In genomic region chr4:82753725-82754410, GRCh38 we compare ENCODE assay signal across 14 cellular contexts. TPM values are rescaled to one million over a fixed set of nuclear protein-coding genes. Genes with fewer than 3 reads are reported as not detected.
DNase-seq lines count a peak whose midpoint lies in the region; ATAC-seq, FAIRE-seq and TF ChIP-seq lines count a peak whose summit lies in the region.
"Had no signal": no experiment of that assay in that cellular context is flagged by ENCODE, and none has a peak within 500 bp of the region (broad histone marks: within the 10 kb centered on the region; RNA-seq: fewer than 3 reads in every experiment).

No MANE protein-coding gene starts in this region.

- ATAC-seq in IMR-90 (ENCODE audit: low read depth) (peak; percentile 69), right cardiac atrium (peak; percentile 80 to 91), GM19023 (IDR thresholded peaks at IDR 0.05; ENCODE audit: unreplicated experiment) (no peak), sciatic nerve (no peak)
- ATAC-seq: activated CD4-positive, CD25-positive, alpha-beta regulatory T cell treated with anti-CD3 and anti-CD28 coated beads, Interleukin-2, amount 50 U/mL, for 24 hours; K562 had no signal

- TF ChIP-seq RAD21 in IMR-90 (IDR thresholded peaks at IDR 0.05; ENCODE audit: low read length): no peak

- no CpG with 5 or more reads among the region's 8 CpGs for WGBS in IMR-90 (ENCODE audit: extremely low coverage in 2 of 2, insufficient read length in 1 of 2), 2 experiments
- WGBS in right cardiac atrium: 36% methylated on average over 8 of the region's 8 CpGs

- no TSS peak for BruUV-seq in IMR-90 (replicated peaks; lab: Mats Ljungman, UMichigan)

- dilution Hi-C loops in IMR-90 (cut with HindIII; ENCODE audit: low sequenced_read_pairs, unreplicated experiment): no loop called here

- H2AK9ac ChIP-seq in IMR-90 (replicated peaks; ENCODE audit: low read depth, low read length, poor library complexity): no peak overlapping the region

- no peak overlapping the region for H2BK120ac ChIP-seq in IMR-90 (ENCODE audit: low read depth, low read length)

- H3K27me3 ChIP-seq in IMR-90 (ENCODE audit: control insufficient read depth, insufficient read depth, low read length) (no peaks in the 10 kb centered on the region), bronchial epithelial cell (ENCODE audit: control insufficient read depth, insufficient read depth, low read length) (no peaks in the 10 kb centered on the region), right cardiac atrium (ENCODE audit: control insufficient read depth, insufficient read depth) (no peaks in the 10 kb centered on the region)

- no peak overlapping the region for H4K5ac ChIP-seq in IMR-90 (ENCODE audit: low read depth, low read length)

- H2BK20ac ChIP-seq in IMR-90 (ENCODE audit: low read depth, low read length): no peak overlapping the region

- no peak overlapping the region for H2AK5ac ChIP-seq in IMR-90 (ENCODE audit: low read depth, low read length)

- no peak overlapping the region for H2BK5ac ChIP-seq in IMR-90 (ENCODE audit: low read depth, low read length, poor library complexity, severe bottlenecking)

- no peak overlapping the region for H3K27ac ChIP-seq in IMR-90 (ENCODE audit: insufficient read depth, low read length)
- peak overlapping the region; percentile 56 for H3K27ac ChIP-seq in right cardiac atrium (ENCODE audit: low read length)
- H3K27ac ChIP-seq in substantia nigra (ENCODE audit: low read depth, low read length, poor library complexity, severe bottlenecking): peak overlapping the region; percentile 51

- no peak overlapping the region for H3K18ac ChIP-seq in IMR-90 (ENCODE audit: low read depth, low read length)

- no peak overlapping the region for H3K23ac ChIP-seq in IMR-90 (ENCODE audit: low read depth, low read length)

- no peaks in the 10 kb centered on the region for H3K36me3 ChIP-seq in IMR-90 (ENCODE audit: control insufficient read depth, insufficient read depth, low read length)
- no peaks in the 10 kb centered on the region for H3K36me3 ChIP-seq in bronchial epithelial cell (ENCODE audit: control insufficient read depth, insufficient read depth, low read length)
- H3K36me3 ChIP-seq: HAP-1 had no signal

- H3K9me1 ChIP-seq in IMR-90 (ENCODE audit: insufficient read depth, low read length): no peaks in the 10 kb centered on the region

- no peak overlapping the region for H3K9ac ChIP-seq in IMR-90 (ENCODE audit: low read depth, low read length)

- 0 out of 2 replicates have a peak overlapping the region, but pooled peaks have one; percentile 6 for H3K14ac ChIP-seq in IMR-90 (replicated peaks; ENCODE audit: low read depth, low read length)

- no peak for FAIRE-seq in bronchial epithelial cell (lab: Jason Lieb, UNC)
- FAIRE-seq: K562 had no signal

- DNase-seq in IMR-90: peak; percentile 28
- peak; percentile 83 for DNase-seq in bronchial epithelial cell (ENCODE audit: low read depth)
- peak; percentile 78 to 80 (median 80) for DNase-seq in right cardiac atrium
- peak in 1 of 49 donors; percentile 15 for DNase-seq in substantia nigra (lab: John Stamatoyannopoulos, UW)
- DNase-seq in NCI-H1092 (lab: John Stamatoyannopoulos, UW): no peak
- DNase-seq in erythroblast (lab: John Stamatoyannopoulos, UW): no peak
- DNase-seq in sciatic nerve (ENCODE audit: low spot score): no peak
- DNase-seq: CD4-positive, alpha-beta T cell; dermis blood vessel endothelial cell; stimulated activated naive CD4-positive, alpha-beta T cell treated with Interleukin-2 at 50 U/mL for 16 hours had no signal

- in situ Hi-C loops in IMR-90 (cut with MboI; ENCODE audit: low sequenced_read_pairs): no loop called here

- no peak overlapping the region for H2BK15ac ChIP-seq in IMR-90 (ENCODE audit: low read depth, low read length)

- H2AFZ ChIP-seq in IMR-90 (replicated peaks; ENCODE audit: low read length, poor library complexity): peak overlapping the region; percentile 4

- intact Hi-C loops in IMR-90 (cut with micrococcal nuclease): no loop called here
- intact Hi-C loops in right cardiac atrium (cut with DNase I): no loop called here
- intact Hi-C loops in sciatic nerve (cut with DNase I): no loop called here

- H4K8ac ChIP-seq in IMR-90 (ENCODE audit: low read depth in 2 of 2, low read length in 2 of 2): no peak overlapping the region

- TF ChIP-seq POLR2A in IMR-90 (IDR thresholded peaks at IDR 0.05; ENCODE audit: low read depth, low read length) (no peak), erythroblast (IDR thresholded peaks at IDR 0.05; ENCODE audit: low read length) (no peak)

- peaks cover 3 to 11% of the 10 kb centered on the region in 2 experiments; a peak in 2 of 4 replicates for H3K79me1 ChIP-seq in IMR-90 (ENCODE audit: low read depth in 1 of 2, low read length in 2 of 2)

- no peaks in the 10 kb centered on the region; the same call in 1 of the 2 replicates for H4K20me1 ChIP-seq in IMR-90 (ENCODE audit: insufficient read depth, low read length)

- H4K91ac ChIP-seq in IMR-90 (ENCODE audit: insufficient read depth, low read depth, low read length): no peak overlapping the region

- no peak overlapping the region for H3K4me3 ChIP-seq in IMR-90 (ENCODE audit: insufficient read depth, low read depth, low read length)
- H3K4me3 ChIP-seq in bronchial epithelial cell (ENCODE audit: low read depth, low read length): no peak overlapping the region
- H3K4me3 ChIP-seq in right cardiac atrium (ENCODE audit: low read length): no peak overlapping the region
- H3K4me3 ChIP-seq: HAP-1, K562 had no signal

- H3K4me2 ChIP-seq in IMR-90 (ENCODE audit: low read depth, low read length): peak overlapping the region; percentile 61

- CTCF ChIA-PET in IMR-90 (lab: Yijun Ruan, JAX): interaction anchor here (0.5 to 1.0 kb wide), 2 partner anchors 11 to 237 kb away, joined by 4 to 5 read pairs; no protein-coding TSS in a partner anchor

- no peak for TF ChIP-seq CTCF in IMR-90 (conservative IDR thresholded peaks at IDR 0.05; ENCODE audit: low read depth, low read length)
- no peak for TF ChIP-seq CTCF in bronchial epithelial cell (IDR thresholded peaks at IDR 0.05; ENCODE audit: insufficient read depth, low read length, severe bottlenecking)

- POLR2A ChIA-PET in IMR-90 (lab: Charles Lee; ENCODE audit: unreplicated experiment): no interaction called here

- H3K4ac ChIP-seq in IMR-90 (ENCODE audit: low read depth, low read length): no peak overlapping the region

- H3K4me1 ChIP-seq in IMR-90 (ENCODE audit: control insufficient read depth, insufficient read depth, low read length): peaks cover 5% of the 10 kb centered on the region
- H3K4me1 ChIP-seq in right cardiac atrium (ENCODE audit: control insufficient read depth, insufficient read depth, low read length): peaks cover 4% of the 10 kb centered on the region

- H3K56ac ChIP-seq in IMR-90 (ENCODE audit: extremely low read depth, insufficient read depth, low read length): no peak overlapping the region

- no peaks in the 10 kb centered on the region for H3K9me3 ChIP-seq in IMR-90 (ENCODE audit: control insufficient read depth, insufficient read depth, low read length)
- H3K9me3 ChIP-seq in right cardiac atrium (ENCODE audit: control insufficient read depth, low read length): no peaks in the 10 kb centered on the region
- H3K9me3 ChIP-seq: HAP-1 had no signal

TF ChIP-seq in IMR-90, 13 proteins besides CTCF, POLR2A, EP300 and RAD21:
- TF ChIP-seq CEBPB (IDR thresholded peaks at IDR 0.05; ENCODE audit: low read depth, low read length): no peak
- TF ChIP-seq NFE2L2 (IDR thresholded peaks at IDR 0.05; ENCODE audit: low read depth, low read length): no peak
- no peak for TF ChIP-seq ELK1 (IDR thresholded peaks at IDR 0.05; ENCODE audit: borderline replicate concordance, low read depth, low read length)
- TF ChIP-seq FOS (IDR thresholded peaks at IDR 0.05; ENCODE audit: low read depth, low read length): no peak
- TF ChIP-seq MAFK (IDR thresholded peaks at IDR 0.05; ENCODE audit: low read depth, low read length): no peak
- TF ChIP-seq RFX5 (IDR thresholded peaks at IDR 0.05; ENCODE audit: low read depth, low read length): no peak
- no peak for TF ChIP-seq MXI1 (IDR thresholded peaks at IDR 0.05; ENCODE audit: borderline replicate concordance, low read depth, low read length)
- TF ChIP-seq, protein P1, sequence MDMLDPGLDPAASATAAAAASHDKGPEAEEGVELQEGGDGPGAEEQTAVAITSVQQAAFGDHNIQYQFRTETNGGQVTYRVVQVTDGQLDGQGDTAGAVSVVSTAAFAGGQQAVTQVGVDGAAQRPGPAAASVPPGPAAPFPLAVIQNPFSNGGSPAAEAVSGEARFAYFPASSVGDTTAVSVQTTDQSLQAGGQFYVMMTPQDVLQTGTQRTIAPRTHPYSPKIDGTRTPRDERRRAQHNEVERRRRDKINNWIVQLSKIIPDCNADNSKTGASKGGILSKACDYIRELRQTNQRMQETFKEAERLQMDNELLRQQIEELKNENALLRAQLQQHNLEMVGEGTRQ (IDR thresholded peaks at IDR 0.05; ENCODE audit: low read depth, low read length): no peak
- no peak for TF ChIP-seq RCOR1 (IDR thresholded peaks at IDR 0.05; ENCODE audit: insufficient replicate concordance, low read length)
- no peak for TF ChIP-seq CHD1 (IDR thresholded peaks at IDR 0.05; ENCODE audit: low read depth, low read length)
- no peak for TF ChIP-seq MAZ (IDR thresholded peaks at IDR 0.05; ENCODE audit: borderline replicate concordance, low read depth, low read length)
- no peak for TF ChIP-seq SMC3 (IDR thresholded peaks at IDR 0.05; ENCODE audit: low read depth, low read length)
- TF ChIP-seq BHLHE40 (IDR thresholded peaks at IDR 0.05; ENCODE audit: low read depth, low read length): no peak

RNA-seq across cellular contexts. Expression of gene SCD5, which starts 44.7 kb away (rescaled TPM):
- total RNA-seq in IMR-90 (2012; rRNA removed) (12.4 and 17.2 TPM in 2 replicates), bronchial epithelial cell (1.3 and 4.2 TPM in 2 replicates), right cardiac atrium (10 to 100 TPM; 11.6 to 14.2 (median 12.0) TPM), sciatic nerve (50.6 TPM)
- polyA plus RNA-seq in IMR-90 (2012; rRNA removed) (13.5 and 13.9 TPM in 2 replicates), right cardiac atrium (6.0 TPM)
- polyA plus RNA-seq in IMR-90 (2012; cell fraction: cytosol; rRNA removed): 12.1 and 13.8 TPM in 2 replicates
- 3.8 and 4.5 TPM in 2 replicates for polyA plus RNA-seq in IMR-90 (2012; cell fraction: nucleus; rRNA removed; ENCODE audit: low replicate concordance)

Comparison
In these comparisons a context has a peak if more than half of its experiments do, and no peak if none do; other contexts are left out.
1. ATAC-seq: peak in IMR-90 (single experiment) and right cardiac atrium (2 of 2); none in GM19023 (single experiment) and sciatic nerve (single experiment).
2. DNase-seq: peak in IMR-90 (single experiment), bronchial epithelial cell (single experiment) and right cardiac atrium (3 of 3); none in NCI-H1092 (single experiment), erythroblast (0 of 2) and sciatic nerve (single experiment).